ENCODE assay signal across 9 cellular contexts in genomic region chr16:27312580-27313421, GRCh38. TPM values are rescaled to one million over a fixed set of nuclear protein-coding genes. Genes with fewer than 3 reads are reported as not detected.
A peak's percentile ranks its signal among the peaks of the same experiment; 100 is the strongest.
DNase-seq lines count a peak whose midpoint lies in the region; ATAC-seq, FAIRE-seq and TF ChIP-seq lines count a peak whose summit lies in the region.
"Had no signal": no experiment of that assay in that cellular context is flagged by ENCODE, and none has a peak within 500 bp of the region (broad histone marks: within the 10 kb centered on the region; RNA-seq: fewer than 3 reads in every experiment).

No MANE protein-coding gene starts in this region.

- H3K4me1 ChIP-seq in HUES48 (ENCODE audit: control insufficient read depth, insufficient read depth, low read length) (peaks cover 6% of the 10 kb centered on the region; the same call in 1 of the 2 replicates), iPS-18a (ENCODE audit: control insufficient read depth, low read depth, low read length) (peaks cover 2% of the 10 kb centered on the region), BE2C (no peaks in the 10 kb centered on the region)

- H3K36me3 ChIP-seq in HUES48 (ENCODE audit: control insufficient read depth, insufficient read depth, low read length) = no peaks in the 10 kb centered on the region
- no peaks in the 10 kb centered on the region for H3K36me3 ChIP-seq in iPS-18a (ENCODE audit: control insufficient read depth, low read depth, low read length)
- no peaks in the 10 kb centered on the region for H3K36me3 ChIP-seq in BE2C

- H3K27ac ChIP-seq in HUES48 (ENCODE audit: low read depth, low read length) = no peak overlapping the region
- H3K27ac ChIP-seq in iPS-18a (ENCODE audit: low read length) = no peak overlapping the region

- H3K4me1 Mint-ChIP-seq in activated T-helper 2 cell treated with anti-CD3 and anti-CD28 coated beads, Interferon-gamma antibody, Interleukin-2, Interleukin-4, amounts not matched to agents 10 μg/mL and 5 μg/mL and 100 μg/mL, durations not matched to agents 14 hours and 24 hours and 36 hours (ENCODE audit: low read depth) = peaks cover 37% of the 10 kb centered on the region
- H3K4me1 Mint-ChIP-seq in stimulated activated memory B cell treated with anti-CD40 and anti-IgM and Interleukin-4, amounts not matched to agents 10 μg/mL and 1 μg/mL and 100 μg/mL, for 72 hours = peaks cover 40% of the 10 kb centered on the region

- FAIRE-seq in RCC 7860 (lab: Jason Lieb, UNC) = no peak

- peak overlapping the region; percentile 92 for H3K27ac Mint-ChIP-seq in activated T-helper 2 cell treated with anti-CD3 and anti-CD28 coated beads, Interferon-gamma antibody, Interleukin-2, Interleukin-4, amounts not matched to agents 10 μg/mL and 5 μg/mL and 100 μg/mL, durations not matched to agents 14 hours and 24 hours and 36 hours
- peak overlapping the region; percentile 94 for H3K27ac Mint-ChIP-seq in stimulated activated memory B cell treated with anti-CD40 and anti-IgM and Interleukin-4, amounts not matched to agents 10 μg/mL and 1 μg/mL and 100 μg/mL, for 72 hours

- TF ChIP-seq CTCF in BE2C (IDR thresholded peaks at IDR 0.05; ENCODE audit: low read depth, low read length) = no peak

- H3K4me3 Mint-ChIP-seq in activated T-helper 2 cell treated with anti-CD3 and anti-CD28 coated beads, Interferon-gamma antibody, Interleukin-2, Interleukin-4, amounts not matched to agents 10 μg/mL and 5 μg/mL and 100 μg/mL, durations not matched to agents 14 hours and 24 hours and 36 hours (ENCODE audit: low read depth) = peak overlapping the region; percentile 85
- peak overlapping the region; percentile 86 for H3K4me3 Mint-ChIP-seq in stimulated activated memory B cell treated with anti-CD40 and anti-IgM and Interleukin-4, amounts not matched to agents 10 μg/mL and 1 μg/mL and 100 μg/mL, for 72 hours

- H3K9me3 Mint-ChIP-seq in activated T-helper 2 cell treated with anti-CD3 and anti-CD28 coated beads, Interferon-gamma antibody, Interleukin-2, Interleukin-4, amounts not matched to agents 10 μg/mL and 5 μg/mL and 100 μg/mL, durations not matched to agents 14 hours and 24 hours and 36 hours = peaks cover 4% of the 10 kb centered on the region
- no peaks in the 10 kb centered on the region for H3K9me3 Mint-ChIP-seq in stimulated activated memory B cell treated with anti-CD40 and anti-IgM and Interleukin-4, amounts not matched to agents 10 μg/mL and 1 μg/mL and 100 μg/mL, for 72 hours

- H3K9ac ChIP-seq in HUES48 (ENCODE audit: low read depth, low read length) (no peak overlapping the region), iPS-18a (ENCODE audit: low read length) (no peak overlapping the region)

- peaks cover 43% of the 10 kb centered on the region for H3K36me3 Mint-ChIP-seq in activated T-helper 2 cell treated with anti-CD3 and anti-CD28 coated beads, Interferon-gamma antibody, Interleukin-2, Interleukin-4, amounts not matched to agents 10 μg/mL and 5 μg/mL and 100 μg/mL, durations not matched to agents 14 hours and 24 hours and 36 hours (ENCODE audit: low read depth)
- peaks cover 12% of the 10 kb centered on the region for H3K36me3 Mint-ChIP-seq in stimulated activated memory B cell treated with anti-CD40 and anti-IgM and Interleukin-4, amounts not matched to agents 10 μg/mL and 1 μg/mL and 100 μg/mL, for 72 hours

- DNase-seq in activated T-helper 2 cell treated with anti-CD3 and anti-CD28 coated beads, Interferon-gamma antibody, Interleukin-2, Interleukin-4, amounts not matched to agents 10 μg/mL and 5 μg/mL and 100 μg/mL, durations not matched to agents 14 hours and 24 hours and 36 hours (ENCODE audit: low spot score) = no peak
- DNase-seq in BE2C (no peak), ecto neural progenitor cell (ENCODE audit: low spot score) (no peak), RCC 7860 (ENCODE audit: low spot score) (no peak), NCI-H2171 treated with DMSO at 0.1 percent for 48 hours (lab: John Stamatoyannopoulos, UW) (no peak)
- DNase-seq: midbrain had no signal

- H3K9me3 ChIP-seq in HUES48 (ENCODE audit: control insufficient read depth, insufficient read depth, low read length) (no peaks in the 10 kb centered on the region), iPS-18a (ENCODE audit: control insufficient read depth, low read depth, low read length) (no peaks in the 10 kb centered on the region), BE2C (no peaks in the 10 kb centered on the region; the same call in 1 of the 2 replicates)

- H3K27me3 ChIP-seq in HUES48 (ENCODE audit: control insufficient read depth, insufficient read depth, low read length) = peaks cover 9% of the 10 kb centered on the region
- H3K27me3 ChIP-seq in iPS-18a (ENCODE audit: control insufficient read depth, insufficient read depth, low read length) = peaks cover 6% of the 10 kb centered on the region
- H3K27me3 ChIP-seq in BE2C = peaks cover 39% of the 10 kb centered on the region

- intact Hi-C loops in activated T-helper 2 cell treated with anti-CD3 and anti-CD28 coated beads, Interferon-gamma antibody, Interleukin-2, Interleukin-4, amounts not matched to agents 10 μg/mL and 5 μg/mL and 100 μg/mL, durations not matched to agents 14 hours and 24 hours and 36 hours (cut with micrococcal nuclease) = no loop called here

- peak overlapping the region; percentile 81 for H3K4me3 ChIP-seq in HUES48 (ENCODE audit: low read depth, low read length)
- peak overlapping the region; percentile 82 for H3K4me3 ChIP-seq in iPS-18a (ENCODE audit: low read length)
- H3K4me3 ChIP-seq in BE2C (ENCODE audit: low read depth, low read length) = no peak overlapping the region

- no peak for ATAC-seq in stimulated activated memory B cell treated with anti-CD40 and anti-IgM and Interleukin-4, amounts not matched to agents 10 μg/mL and 1 μg/mL and 100 μg/mL, for 72 hours

- no peaks in the 10 kb centered on the region for H3K27me3 Mint-ChIP-seq in activated T-helper 2 cell treated with anti-CD3 and anti-CD28 coated beads, Interferon-gamma antibody, Interleukin-2, Interleukin-4, amounts not matched to agents 10 μg/mL and 5 μg/mL and 100 μg/mL, durations not matched to agents 14 hours and 24 hours and 36 hours (ENCODE audit: low read depth)
- H3K27me3 Mint-ChIP-seq in stimulated activated memory B cell treated with anti-CD40 and anti-IgM and Interleukin-4, amounts not matched to agents 10 μg/mL and 1 μg/mL and 100 μg/mL, for 72 hours = no peaks in the 10 kb centered on the region

RNA-seq across cellular contexts. Expression of gene IL4R, which starts 1.0 kb away (rescaled TPM):
- 434 and 437 TPM in 2 replicates for total RNA-seq in activated T-helper 2 cell treated with anti-CD3 and anti-CD28 coated beads, Interferon-gamma antibody, Interleukin-2, Interleukin-4, amounts not matched to agents 10 μg/mL and 5 μg/mL and 100 μg/mL, durations not matched to agents 14 hours and 24 hours and 36 hours
- polyA plus RNA-seq in BE2C (2012; ENCODE audit: insufficient read depth, insufficient read length, low read depth) = 0.28 TPM

RNA-seq across cellular contexts. Expression of gene NSMCE1, which starts 44.2 kb away (rescaled TPM):
- total RNA-seq in activated T-helper 2 cell treated with anti-CD3 and anti-CD28 coated beads, Interferon-gamma antibody, Interleukin-2, Interleukin-4, amounts not matched to agents 10 μg/mL and 5 μg/mL and 100 μg/mL, durations not matched to agents 14 hours and 24 hours and 36 hours = 186 and 189 TPM in 2 replicates
- polyA plus RNA-seq in BE2C (2012; ENCODE audit: insufficient read depth, insufficient read length, low read depth) = 158 TPM
